ENCODE assay signal across 10 cellular contexts in genomic region chr3:4752201-4753072, GRCh38.
DNase-seq lines count a peak whose midpoint lies in the region; ATAC-seq and TF ChIP-seq lines count a peak whose summit lies in the region.
"Had no signal": no experiment of that assay in that cellular context is flagged by ENCODE, and none has a peak within 500 bp of the region (broad histone marks: within the 10 kb centered on the region; RNA-seq: fewer than 3 reads in every experiment).

No MANE protein-coding gene starts in this region.

- H3K27me3 ChIP-seq in vagina = no peaks in the 10 kb centered on the region

- H3K36me3 ChIP-seq in vagina = no peaks in the 10 kb centered on the region

- DNase-seq in cardiac septum (ENCODE audit: low spot score) (peak; percentile 67), Right ventricle myocardium inferior (ENCODE audit: missing footprints) (no peak), left lobe of liver (ENCODE audit: low spot score) (no peak), vagina (ENCODE audit: extremely low spot score in 2 of 2) (no peak), DMS153 treated with DMSO at 0.1 percent for 48 hours (lab: John Stamatoyannopoulos, UW; ENCODE audit: unreplicated experiment) (no peak), COLO829 (ENCODE audit: low spot score) (no peak), ecto neural progenitor cell (ENCODE audit: low spot score) (no peak)
- DNase-seq: activated CD4-positive, alpha-beta T cell treated with anti-CD3 and anti-CD28 coated beads, Interleukin-2, amount 50 U/mL, for 4 hours; COR-L47 had no signal

- intact Hi-C loops in cardiac septum (cut with DNase I) = no loop called here
- intact Hi-C loops in Right ventricle myocardium inferior (cut with DNase I) = loop anchor here (2.0 kb wide), 1 partner anchor 18 kb away; no protein-coding TSS in a partner anchor
- intact Hi-C loops in vagina (cut with DNase I) = no loop called here

- no peak for TF ChIP-seq CTCF in vagina (IDR thresholded peaks at IDR 0.05)

- H3K36me3 Mint-ChIP-seq in activated T-helper 17 cell treated with anti-CD3 and anti-CD28 coated beads, Interleukin-2, amount 50 U/mL, for 72 hours (ENCODE audit: low read depth) = peaks cover 66% of the 10 kb centered on the region

- no peaks in the 10 kb centered on the region for H3K27me3 Mint-ChIP-seq in activated T-helper 17 cell treated with anti-CD3 and anti-CD28 coated beads, Interleukin-2, amount 50 U/mL, for 72 hours

- ATAC-seq in Right ventricle myocardium inferior (no peak), left lobe of liver (peak; percentile 52)
- no peak for ATAC-seq in activated T-helper 17 cell treated with anti-CD3 and anti-CD28 coated beads, Interleukin-2, amount 50 U/mL, for 72 hours (replicated peaks)

- H3K9me3 ChIP-seq in vagina = no peaks in the 10 kb centered on the region

- H3K9me3 Mint-ChIP-seq in activated T-helper 17 cell treated with anti-CD3 and anti-CD28 coated beads, Interleukin-2, amount 50 U/mL, for 72 hours = no peaks in the 10 kb centered on the region

- peak overlapping the region; percentile 70 for H3K27ac ChIP-seq in vagina

- peaks cover 64% of the 10 kb centered on the region for H3K4me1 ChIP-seq in vagina

- H3K4me1 Mint-ChIP-seq in activated T-helper 17 cell treated with anti-CD3 and anti-CD28 coated beads, Interleukin-2, amount 50 U/mL, for 72 hours = peaks cover 42% of the 10 kb centered on the region

- peak overlapping the region; percentile 100 for H3K27ac Mint-ChIP-seq in activated T-helper 17 cell treated with anti-CD3 and anti-CD28 coated beads, Interleukin-2, amount 50 U/mL, for 72 hours

- TF ChIP-seq POLR2A in vagina (IDR thresholded peaks at IDR 0.05) = no peak

- H3K4me3 ChIP-seq in vagina = no peak overlapping the region

- peak overlapping the region; percentile 94 for H3K4me3 Mint-ChIP-seq in activated T-helper 17 cell treated with anti-CD3 and anti-CD28 coated beads, Interleukin-2, amount 50 U/mL, for 72 hours
